ENCODE assay signal across 8 cellular contexts in the genomic region with DNA sequence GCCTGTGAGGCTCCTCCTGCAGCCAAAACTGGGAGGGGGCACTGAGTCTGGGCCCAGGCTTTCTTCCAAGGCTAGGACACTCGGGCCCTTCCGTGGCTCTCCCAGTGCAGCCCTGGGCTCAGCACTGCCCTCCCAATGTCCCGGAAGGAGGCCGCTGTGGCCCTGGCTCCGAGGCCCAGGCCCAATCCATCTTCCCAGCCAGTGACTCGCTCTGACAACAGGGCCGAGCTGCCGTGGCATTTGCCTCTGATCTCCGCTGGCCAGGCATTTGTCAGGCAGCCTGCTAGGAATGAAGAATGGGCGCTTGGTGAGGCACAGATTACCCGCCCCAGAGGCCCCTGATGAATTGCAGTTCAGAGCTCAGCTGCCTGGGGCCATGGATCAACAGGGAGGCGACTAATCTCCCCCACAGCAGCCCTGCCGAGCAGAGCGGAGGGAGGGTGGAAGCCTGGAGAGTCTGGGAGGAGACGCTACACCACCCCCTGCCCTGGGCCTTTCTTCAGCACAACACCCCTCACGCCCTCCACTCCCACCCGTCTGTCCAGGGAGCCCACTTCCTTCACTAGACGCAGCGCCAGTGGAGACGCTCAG. TPM values are rescaled to one million over a fixed set of nuclear protein-coding genes. Genes with fewer than 3 reads are reported as not detected.
DNase-seq lines count a peak whose midpoint lies in the region; ATAC-seq and TF ChIP-seq lines count a peak whose summit lies in the region.

No MANE protein-coding gene starts in this region.

- TF ChIP-seq POLR2A in NB4 (IDR thresholded peaks at IDR 0.05; ENCODE audit: extremely low read depth, insufficient read length) = no peak

- ATAC-seq in natural killer cell = no peak
- no peak for ATAC-seq in GM19397 (IDR thresholded peaks at IDR 0.05; ENCODE audit: unreplicated experiment)

- DNase-seq in D341Med (ENCODE audit: low spot score) (peak; percentile 72), NB4 (ENCODE audit: low read depth) (peak; percentile 42), natural killer cell (no peak), endothelial cell (ENCODE audit: low spot score) (no peak), NCI-H748 (lab: John Stamatoyannopoulos, UW; ENCODE audit: unreplicated experiment) (no peak), NCI-H2029 (lab: John Stamatoyannopoulos, UW) (no peak)

- H3K4me3 ChIP-seq in NB4 (ENCODE audit: low read depth, low read length) = no peak overlapping the region

- no peaks in the 10 kb centered on the region for H3K36me3 Mint-ChIP-seq in dendritic cell treated with granulocyte-macrophage colony-stimulating factor and Interleukin-4, amounts not matched to agents 40 ng/mL and 50 ng/mL, for 4 days (ENCODE audit: low read depth)
- H3K36me3 Mint-ChIP-seq in natural killer cell (no peaks in the 10 kb centered on the region), endothelial cell (ENCODE audit: low read depth, unreplicated experiment) (no peaks in the 10 kb centered on the region)

- intact Hi-C loops in dendritic cell treated with granulocyte-macrophage colony-stimulating factor and Interleukin-4, amounts not matched to agents 40 ng/mL and 50 ng/mL, for 4 days (cut with micrococcal nuclease) = loop anchor here (5.0 kb wide), 1 partner anchor 374 kb away; no protein-coding TSS in a partner anchor
- intact Hi-C loops in natural killer cell (cut with micrococcal nuclease) = no loop called here

- peak overlapping the region; percentile 30 for H3K4me3 Mint-ChIP-seq in dendritic cell treated with granulocyte-macrophage colony-stimulating factor and Interleukin-4, amounts not matched to agents 40 ng/mL and 50 ng/mL, for 4 days
- no peak overlapping the region for H3K4me3 Mint-ChIP-seq in natural killer cell
- H3K4me3 Mint-ChIP-seq in endothelial cell (ENCODE audit: unreplicated experiment) = no peak overlapping the region

- H3K27ac Mint-ChIP-seq in dendritic cell treated with granulocyte-macrophage colony-stimulating factor and Interleukin-4, amounts not matched to agents 40 ng/mL and 50 ng/mL, for 4 days = peak overlapping the region; percentile 97
- H3K27ac Mint-ChIP-seq in natural killer cell = peak overlapping the region; percentile 68 to 90
- H3K27ac Mint-ChIP-seq in endothelial cell (ENCODE audit: unreplicated experiment) = no peak overlapping the region

- peaks cover 83% of the 10 kb centered on the region for H3K4me1 Mint-ChIP-seq in dendritic cell treated with granulocyte-macrophage colony-stimulating factor and Interleukin-4, amounts not matched to agents 40 ng/mL and 50 ng/mL, for 4 days (ENCODE audit: low read depth)
- peaks cover 16 to 43% of the 10 kb centered on the region in 2 donors for H3K4me1 Mint-ChIP-seq in natural killer cell
- H3K4me1 Mint-ChIP-seq in endothelial cell (ENCODE audit: unreplicated experiment) = peaks cover 8% of the 10 kb centered on the region

- no peak for TF ChIP-seq CTCF in NB4 (IDR thresholded peaks at IDR 0.05; ENCODE audit: low read depth, low read length)
- no peak for TF ChIP-seq CTCF in natural killer cell (IDR thresholded peaks at IDR 0.05)
- no peak for TF ChIP-seq CTCF in endothelial cell (IDR thresholded peaks at IDR 0.05; ENCODE audit: unreplicated experiment)

- H3K9me3 Mint-ChIP-seq in dendritic cell treated with granulocyte-macrophage colony-stimulating factor and Interleukin-4, amounts not matched to agents 40 ng/mL and 50 ng/mL, for 4 days = no peaks in the 10 kb centered on the region
- no peaks in the 10 kb centered on the region for H3K9me3 Mint-ChIP-seq in natural killer cell
- no peaks in the 10 kb centered on the region for H3K9me3 Mint-ChIP-seq in endothelial cell (ENCODE audit: unreplicated experiment)

- H3K27me3 Mint-ChIP-seq in dendritic cell treated with granulocyte-macrophage colony-stimulating factor and Interleukin-4, amounts not matched to agents 40 ng/mL and 50 ng/mL, for 4 days = peaks cover 2% of the 10 kb centered on the region
- H3K27me3 Mint-ChIP-seq in natural killer cell (ENCODE audit: low read depth in 2 of 2) (peaks cover 0 to 6% of the 10 kb centered on the region in 2 donors), endothelial cell (ENCODE audit: unreplicated experiment) (peaks cover 2% of the 10 kb centered on the region)

RNA-seq across cellular contexts. Expression of a gene that starts 8.3 kb away (rescaled TPM):
- total RNA-seq in natural killer cell (under 1 TPM in 2 of 3 donors, not detected in 1; 0.75 to 0.78 TPM), endothelial cell (ENCODE audit: unreplicated experiment) (not detected)

RNA-seq across cellular contexts. Expression of a gene that starts 19.2 kb away (rescaled TPM):
- total RNA-seq in natural killer cell = under 1 TPM in 1 of 3 donors, not detected in 2; 0.66 TPM
- 3.8 TPM for total RNA-seq in endothelial cell (ENCODE audit: unreplicated experiment)

Comparison
In these comparisons a context has a peak if more than half of its experiments do, and no peak if none do; other contexts are left out.
1. DNase-seq: peak in D341Med (single experiment) and NB4 (single experiment); none in natural killer cell (single experiment), endothelial cell (single experiment), NCI-H748 (single experiment) and NCI-H2029 (single experiment).